ENCODE assay signal across 19 cellular contexts in the genomic region with DNA sequence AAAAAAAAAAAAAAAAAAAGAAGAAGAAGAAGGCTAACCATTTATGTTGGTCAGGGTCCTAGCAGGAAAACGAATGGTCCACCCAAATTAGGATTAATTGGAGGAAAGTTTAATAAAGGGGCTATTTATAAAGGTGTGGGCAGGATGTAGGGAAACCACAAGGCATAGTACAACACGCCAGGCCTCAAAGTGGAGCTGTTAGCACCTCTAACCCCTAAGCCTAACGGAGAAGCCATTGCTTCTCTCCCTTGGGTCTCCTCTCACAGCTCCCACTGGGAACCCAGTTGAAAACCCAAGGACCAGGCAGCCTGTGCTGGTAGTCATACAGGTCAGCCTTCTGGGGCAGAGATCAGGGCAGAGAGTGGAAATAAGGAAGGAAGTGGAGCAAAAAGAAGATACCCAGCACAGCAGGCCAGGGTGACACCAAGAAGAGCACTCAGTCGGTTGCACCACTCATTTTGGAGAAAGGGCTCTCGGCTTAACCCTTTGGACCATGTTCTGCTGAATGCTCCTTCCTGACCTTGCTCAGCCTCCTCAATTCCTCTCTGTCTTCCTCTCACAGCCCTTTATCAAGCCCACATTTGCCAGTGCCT. TPM values are rescaled to one million over a fixed set of nuclear protein-coding genes. Genes with fewer than 3 reads are reported as not detected.
A peak's percentile ranks its signal among the peaks of the same experiment; 100 is the strongest.
DNase-seq lines count a peak whose midpoint lies in the region; ATAC-seq and TF ChIP-seq lines count a peak whose summit lies in the region.
"Had no signal": no experiment of that assay in that cellular context is flagged by ENCODE, and none has a peak within 500 bp of the region (broad histone marks: within the 10 kb centered on the region; RNA-seq: fewer than 3 reads in every experiment).

No MANE protein-coding gene starts in this region.

- no peak for DNase-seq in CD8-positive, alpha-beta T cell
- DNase-seq in MV-4-11 (lab: John Stamatoyannopoulos, UW) (peak; percentile 75), colonic mucosa (no peak), OCI-M2 (lab: John Stamatoyannopoulos, UW; ENCODE audit: unreplicated experiment) (no peak), NCI-H1105 (lab: John Stamatoyannopoulos, UW) (no peak)
- DNase-seq in natural killer cell treated with Interleukin-12 subunit alpha and Interleukin-12 subunit beta and Interleukin-15 and Interleukin-18, amount 100 ng/mL, for 72 hours (ENCODE audit: low spot score) = no peak
- DNase-seq in activated CD4-positive, CD25-positive, alpha-beta regulatory T cell treated with anti-CD3 and anti-CD28 coated beads, Interleukin-2, amount 50 U/mL, for 72 hours = no peak
- no peak for DNase-seq in activated CD4-positive, alpha-beta memory T cell treated with anti-CD3 and anti-CD28 coated beads, Interleukin-2, amount 10 ng/mL, durations not matched to agents 7 days and 5 days
- DNase-seq: activated CD4-positive, alpha-beta T cell treated with anti-CD3 and anti-CD28 coated beads, Interleukin-2, amount 50 U/mL, for 1 hour; cortex of kidney; erythroblast; NCI-H1048; NCI-H446 had no signal

- intact Hi-C loops in CD8-positive, alpha-beta T cell (cut with DNase I, micrococcal nuclease) = no loop called here
- intact Hi-C loops in colonic mucosa (cut with DNase I) = no loop called here

- H3K36me3 Mint-ChIP-seq in CD8-positive, alpha-beta T cell = peaks cover 4% of the 10 kb centered on the region
- H3K36me3 Mint-ChIP-seq in natural killer cell treated with Interleukin-12 subunit alpha and Interleukin-12 subunit beta and Interleukin-15 and Interleukin-18, amount 100 ng/mL, for 72 hours = no peaks in the 10 kb centered on the region
- no peaks in the 10 kb centered on the region for H3K36me3 Mint-ChIP-seq in activated CD4-positive, alpha-beta memory T cell treated with anti-CD3 and anti-CD28 coated beads, Interleukin-2, amount 10 ng/mL, durations not matched to agents 7 days and 5 days (ENCODE audit: low read depth)
- H3K36me3 Mint-ChIP-seq: type B pancreatic cell had no signal

- H3K9me3 ChIP-seq in CD8-positive, alpha-beta T cell (ENCODE audit: low read length) = no peaks in the 10 kb centered on the region
- no peaks in the 10 kb centered on the region for H3K9me3 ChIP-seq in colonic mucosa
- H3K9me3 ChIP-seq: ascending aorta had no signal

- no peak overlapping the region for H3K4me3 Mint-ChIP-seq in CD8-positive, alpha-beta T cell
- H3K4me3 Mint-ChIP-seq in natural killer cell treated with Interleukin-12 subunit alpha and Interleukin-12 subunit beta and Interleukin-15 and Interleukin-18, amount 100 ng/mL, for 72 hours = no peak overlapping the region
- H3K4me3 Mint-ChIP-seq in activated CD4-positive, alpha-beta memory T cell treated with anti-CD3 and anti-CD28 coated beads, Interleukin-2, amount 10 ng/mL, durations not matched to agents 7 days and 5 days = no peak overlapping the region
- H3K4me3 Mint-ChIP-seq: activated T-helper 17 cell treated with anti-CD3 and anti-CD28 coated beads, Interleukin-2, amount 50 U/mL, for 72 hours; type B pancreatic cell had no signal

- CTCF ChIA-PET in CD8-positive, alpha-beta T cell (lab: Charles Lee) = interaction anchor here (1.5 to 3.2 kb wide), 2 partner anchors 25 to 39 kb away, joined by 4 to 20 read pairs; no protein-coding TSS in a partner anchor
- CTCF ChIA-PET in activated CD4-positive, alpha-beta memory T cell treated with anti-CD3 and anti-CD28 coated beads, Interleukin-2, amount 10 ng/mL, durations not matched to agents 7 days and 5 days (lab: Charles Lee) = interaction anchor here (0.5 to 1.1 kb wide), 2 partner anchors 25 to 39 kb away, joined by 3 read pairs; no protein-coding TSS in a partner anchor

- no peaks in the 10 kb centered on the region for H3K27me3 ChIP-seq in CD8-positive, alpha-beta T cell (ENCODE audit: insufficient read depth, low read length)
- H3K27me3 ChIP-seq in colonic mucosa = no peaks in the 10 kb centered on the region
- H3K27me3 ChIP-seq: ascending aorta had no signal

- H3K27me3 Mint-ChIP-seq in CD8-positive, alpha-beta T cell (ENCODE audit: low read depth) = no peaks in the 10 kb centered on the region
- H3K27me3 Mint-ChIP-seq in natural killer cell treated with Interleukin-12 subunit alpha and Interleukin-12 subunit beta and Interleukin-15 and Interleukin-18, amount 100 ng/mL, for 72 hours = no peaks in the 10 kb centered on the region
- H3K27me3 Mint-ChIP-seq in activated CD4-positive, alpha-beta memory T cell treated with anti-CD3 and anti-CD28 coated beads, Interleukin-2, amount 10 ng/mL, durations not matched to agents 7 days and 5 days = peaks cover 4% of the 10 kb centered on the region
- H3K27me3 Mint-ChIP-seq: activated T-helper 17 cell treated with anti-CD3 and anti-CD28 coated beads, Interleukin-2, amount 50 U/mL, for 72 hours had no signal

- H3K9ac ChIP-seq in colonic mucosa (ENCODE audit: low read depth in 2 of 2, low read length in 2 of 2) = peak overlapping the region in 1 of 2 donors; percentile 41

- H3K4me1 Mint-ChIP-seq in CD8-positive, alpha-beta T cell (ENCODE audit: low read depth) = peaks cover 34% of the 10 kb centered on the region
- peaks cover 16 to 18% of the 10 kb centered on the region in 2 donors for H3K4me1 Mint-ChIP-seq in natural killer cell treated with Interleukin-12 subunit alpha and Interleukin-12 subunit beta and Interleukin-15 and Interleukin-18, amount 100 ng/mL, for 72 hours (ENCODE audit: low read depth in 2 of 2)
- H3K4me1 Mint-ChIP-seq in activated CD4-positive, alpha-beta memory T cell treated with anti-CD3 and anti-CD28 coated beads, Interleukin-2, amount 10 ng/mL, durations not matched to agents 7 days and 5 days = peaks cover 18% of the 10 kb centered on the region

- peaks cover 20% of the 10 kb centered on the region for H3K4me1 ChIP-seq in CD8-positive, alpha-beta T cell (ENCODE audit: insufficient read depth, low read length)
- H3K4me1 ChIP-seq in colonic mucosa = peaks cover 23% of the 10 kb centered on the region
- H3K4me1 ChIP-seq: ascending aorta had no signal

- TF ChIP-seq CTCF in CD8-positive, alpha-beta T cell (IDR thresholded peaks at IDR 0.05) = no peak
- TF ChIP-seq CTCF in colonic mucosa (IDR thresholded peaks at IDR 0.05) = no peak

- no peak overlapping the region for H3K27ac Mint-ChIP-seq in CD8-positive, alpha-beta T cell
- peak overlapping the region in 1 of 2 donors; percentile 5 for H3K27ac Mint-ChIP-seq in natural killer cell treated with Interleukin-12 subunit alpha and Interleukin-12 subunit beta and Interleukin-15 and Interleukin-18, amount 100 ng/mL, for 72 hours
- no peak overlapping the region for H3K27ac Mint-ChIP-seq in activated CD4-positive, alpha-beta memory T cell treated with anti-CD3 and anti-CD28 coated beads, Interleukin-2, amount 10 ng/mL, durations not matched to agents 7 days and 5 days
- H3K27ac Mint-ChIP-seq: activated T-helper 17 cell treated with anti-CD3 and anti-CD28 coated beads, Interleukin-2, amount 50 U/mL, for 72 hours; type B pancreatic cell had no signal

- H3K36me3 ChIP-seq in CD8-positive, alpha-beta T cell (ENCODE audit: insufficient read depth, low read length) = no peaks in the 10 kb centered on the region
- H3K36me3 ChIP-seq in colonic mucosa = no peaks in the 10 kb centered on the region

- POLR2A ChIA-PET in CD8-positive, alpha-beta T cell (lab: Charles Lee) = interaction anchor here (1.5 kb wide), 1 partner anchor 9 kb away, joined by 3 read pairs; a partner anchor contains a TSS
- POLR2A ChIA-PET in activated CD4-positive, alpha-beta memory T cell treated with anti-CD3 and anti-CD28 coated beads, Interleukin-2, amount 10 ng/mL, durations not matched to agents 7 days and 5 days (lab: Charles Lee) = interaction anchor here (0.6 to 1.4 kb wide), 4 partner anchors 9 to 39 kb away, joined by 3 to 6 read pairs (median 3); a partner anchor contains a TSS

- ATAC-seq in CD8-positive, alpha-beta T cell = peak; percentile 57
- ATAC-seq in natural killer cell treated with Interleukin-12 subunit alpha and Interleukin-12 subunit beta and Interleukin-15 and Interleukin-18, amount 100 ng/mL, for 72 hours = peak; percentile 38 to 61
- ATAC-seq: activated T-helper 17 cell treated with anti-CD3 and anti-CD28 coated beads, Interleukin-2, amount 50 U/mL, for 72 hours had no signal

- no peak overlapping the region for H3K4me3 ChIP-seq in CD8-positive, alpha-beta T cell (ENCODE audit: low read depth, low read length)
- H3K4me3 ChIP-seq in colonic mucosa = no peak overlapping the region
- H3K4me3 ChIP-seq: ascending aorta had no signal

- H3K9me3 Mint-ChIP-seq in CD8-positive, alpha-beta T cell = no peaks in the 10 kb centered on the region
- no peaks in the 10 kb centered on the region for H3K9me3 Mint-ChIP-seq in natural killer cell treated with Interleukin-12 subunit alpha and Interleukin-12 subunit beta and Interleukin-15 and Interleukin-18, amount 100 ng/mL, for 72 hours
- no peaks in the 10 kb centered on the region for H3K9me3 Mint-ChIP-seq in activated CD4-positive, alpha-beta memory T cell treated with anti-CD3 and anti-CD28 coated beads, Interleukin-2, amount 10 ng/mL, durations not matched to agents 7 days and 5 days
- H3K9me3 Mint-ChIP-seq: activated T-helper 17 cell treated with anti-CD3 and anti-CD28 coated beads, Interleukin-2, amount 50 U/mL, for 72 hours; type B pancreatic cell had no signal

- no peak overlapping the region for H3K27ac ChIP-seq in CD8-positive, alpha-beta T cell (ENCODE audit: low read depth, low read length)
- H3K27ac ChIP-seq in colonic mucosa = peak overlapping the region; percentile 68
- H3K27ac ChIP-seq: ascending aorta, C4-2B had no signal

RNA-seq across cellular contexts. Expression of a gene that starts 8.8 kb away (rescaled TPM):
- 10 to 100 TPM in 1 of 2 experiments, 1 to 10 TPM in 1; 8.6 to 10.2 TPM for total RNA-seq in CD8-positive, alpha-beta T cell
- 10 to 100 TPM; 33.1 to 44.9 TPM for total RNA-seq in colonic mucosa
- 10 to 100 TPM; 11.0 to 27.1 TPM for total RNA-seq in natural killer cell treated with Interleukin-12 subunit alpha and Interleukin-12 subunit beta and Interleukin-15 and Interleukin-18, amount 100 ng/mL, for 72 hours
- total RNA-seq in activated CD4-positive, alpha-beta memory T cell treated with anti-CD3 and anti-CD28 coated beads, Interleukin-2, amount 10 ng/mL, durations not matched to agents 7 days and 5 days = 10 to 100 TPM; 45.3 to 48.0 TPM

RNA-seq across cellular contexts. Expression of a gene that starts 41.4 kb away (rescaled TPM):
- under 1 TPM; 0.16 to 0.56 TPM for total RNA-seq in CD8-positive, alpha-beta T cell
- total RNA-seq in colonic mucosa = under 1 TPM in 1 of 2 donors, not detected in 1; 0.32 TPM
- under 1 TPM in 1 of 2 donors, not detected in 1; 0.19 TPM for total RNA-seq in natural killer cell treated with Interleukin-12 subunit alpha and Interleukin-12 subunit beta and Interleukin-15 and Interleukin-18, amount 100 ng/mL, for 72 hours
- under 1 TPM in 1 of 2 experiments, not detected in 1; 0.13 TPM for total RNA-seq in activated CD4-positive, alpha-beta memory T cell treated with anti-CD3 and anti-CD28 coated beads, Interleukin-2, amount 10 ng/mL, durations not matched to agents 7 days and 5 days
- total RNA-seq: activated T-helper 17 cell treated with anti-CD3 and anti-CD28 coated beads, Interleukin-2, amount 50 U/mL, for 72 hours; ascending aorta; HT1080; kidney epithelial cell had no signal
